Comparison of ENCODE assay signal across 1 cellular context in the genomic region with DNA sequence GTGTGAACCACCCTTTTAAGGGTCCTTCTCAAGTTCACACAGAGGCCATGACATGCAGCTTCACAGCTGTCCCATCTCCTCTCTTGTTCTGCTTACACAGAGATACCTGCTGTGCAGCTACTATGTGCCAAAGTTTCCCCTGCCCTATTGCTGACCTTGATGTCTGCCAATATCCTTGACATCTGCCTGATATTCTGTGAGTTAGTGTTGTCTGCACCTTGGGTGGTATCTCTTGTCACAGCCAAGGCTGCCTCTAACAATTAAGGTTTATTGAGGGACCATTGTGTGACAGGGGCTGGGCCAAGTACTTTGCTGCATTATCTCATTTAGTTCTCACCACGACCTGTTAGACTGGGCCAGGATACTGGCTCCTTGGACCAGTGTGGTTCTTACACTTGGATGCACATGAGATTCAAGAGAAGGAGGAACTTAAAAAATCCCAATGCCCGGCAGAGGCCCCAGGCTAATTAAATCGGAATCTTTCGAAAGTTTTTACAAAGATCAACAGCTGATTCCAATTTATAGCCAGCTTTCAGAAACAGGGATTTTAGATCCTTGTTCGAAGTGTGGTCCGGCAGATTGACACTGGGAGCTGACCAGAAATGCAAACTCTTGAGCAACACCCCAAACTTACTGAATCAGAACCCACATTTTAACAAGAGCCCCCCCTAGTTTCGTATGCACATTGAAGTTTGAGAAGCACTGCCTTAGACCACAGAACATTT.
TF ChIP-seq lines count a peak whose summit lies in the region.

No MANE protein-coding gene starts in this region.

TF ChIP-seq in GM23338, 12 proteins besides CTCF, POLR2A, EP300 and RAD21 (continued from another document):
- TF ChIP-seq, protein P1, sequence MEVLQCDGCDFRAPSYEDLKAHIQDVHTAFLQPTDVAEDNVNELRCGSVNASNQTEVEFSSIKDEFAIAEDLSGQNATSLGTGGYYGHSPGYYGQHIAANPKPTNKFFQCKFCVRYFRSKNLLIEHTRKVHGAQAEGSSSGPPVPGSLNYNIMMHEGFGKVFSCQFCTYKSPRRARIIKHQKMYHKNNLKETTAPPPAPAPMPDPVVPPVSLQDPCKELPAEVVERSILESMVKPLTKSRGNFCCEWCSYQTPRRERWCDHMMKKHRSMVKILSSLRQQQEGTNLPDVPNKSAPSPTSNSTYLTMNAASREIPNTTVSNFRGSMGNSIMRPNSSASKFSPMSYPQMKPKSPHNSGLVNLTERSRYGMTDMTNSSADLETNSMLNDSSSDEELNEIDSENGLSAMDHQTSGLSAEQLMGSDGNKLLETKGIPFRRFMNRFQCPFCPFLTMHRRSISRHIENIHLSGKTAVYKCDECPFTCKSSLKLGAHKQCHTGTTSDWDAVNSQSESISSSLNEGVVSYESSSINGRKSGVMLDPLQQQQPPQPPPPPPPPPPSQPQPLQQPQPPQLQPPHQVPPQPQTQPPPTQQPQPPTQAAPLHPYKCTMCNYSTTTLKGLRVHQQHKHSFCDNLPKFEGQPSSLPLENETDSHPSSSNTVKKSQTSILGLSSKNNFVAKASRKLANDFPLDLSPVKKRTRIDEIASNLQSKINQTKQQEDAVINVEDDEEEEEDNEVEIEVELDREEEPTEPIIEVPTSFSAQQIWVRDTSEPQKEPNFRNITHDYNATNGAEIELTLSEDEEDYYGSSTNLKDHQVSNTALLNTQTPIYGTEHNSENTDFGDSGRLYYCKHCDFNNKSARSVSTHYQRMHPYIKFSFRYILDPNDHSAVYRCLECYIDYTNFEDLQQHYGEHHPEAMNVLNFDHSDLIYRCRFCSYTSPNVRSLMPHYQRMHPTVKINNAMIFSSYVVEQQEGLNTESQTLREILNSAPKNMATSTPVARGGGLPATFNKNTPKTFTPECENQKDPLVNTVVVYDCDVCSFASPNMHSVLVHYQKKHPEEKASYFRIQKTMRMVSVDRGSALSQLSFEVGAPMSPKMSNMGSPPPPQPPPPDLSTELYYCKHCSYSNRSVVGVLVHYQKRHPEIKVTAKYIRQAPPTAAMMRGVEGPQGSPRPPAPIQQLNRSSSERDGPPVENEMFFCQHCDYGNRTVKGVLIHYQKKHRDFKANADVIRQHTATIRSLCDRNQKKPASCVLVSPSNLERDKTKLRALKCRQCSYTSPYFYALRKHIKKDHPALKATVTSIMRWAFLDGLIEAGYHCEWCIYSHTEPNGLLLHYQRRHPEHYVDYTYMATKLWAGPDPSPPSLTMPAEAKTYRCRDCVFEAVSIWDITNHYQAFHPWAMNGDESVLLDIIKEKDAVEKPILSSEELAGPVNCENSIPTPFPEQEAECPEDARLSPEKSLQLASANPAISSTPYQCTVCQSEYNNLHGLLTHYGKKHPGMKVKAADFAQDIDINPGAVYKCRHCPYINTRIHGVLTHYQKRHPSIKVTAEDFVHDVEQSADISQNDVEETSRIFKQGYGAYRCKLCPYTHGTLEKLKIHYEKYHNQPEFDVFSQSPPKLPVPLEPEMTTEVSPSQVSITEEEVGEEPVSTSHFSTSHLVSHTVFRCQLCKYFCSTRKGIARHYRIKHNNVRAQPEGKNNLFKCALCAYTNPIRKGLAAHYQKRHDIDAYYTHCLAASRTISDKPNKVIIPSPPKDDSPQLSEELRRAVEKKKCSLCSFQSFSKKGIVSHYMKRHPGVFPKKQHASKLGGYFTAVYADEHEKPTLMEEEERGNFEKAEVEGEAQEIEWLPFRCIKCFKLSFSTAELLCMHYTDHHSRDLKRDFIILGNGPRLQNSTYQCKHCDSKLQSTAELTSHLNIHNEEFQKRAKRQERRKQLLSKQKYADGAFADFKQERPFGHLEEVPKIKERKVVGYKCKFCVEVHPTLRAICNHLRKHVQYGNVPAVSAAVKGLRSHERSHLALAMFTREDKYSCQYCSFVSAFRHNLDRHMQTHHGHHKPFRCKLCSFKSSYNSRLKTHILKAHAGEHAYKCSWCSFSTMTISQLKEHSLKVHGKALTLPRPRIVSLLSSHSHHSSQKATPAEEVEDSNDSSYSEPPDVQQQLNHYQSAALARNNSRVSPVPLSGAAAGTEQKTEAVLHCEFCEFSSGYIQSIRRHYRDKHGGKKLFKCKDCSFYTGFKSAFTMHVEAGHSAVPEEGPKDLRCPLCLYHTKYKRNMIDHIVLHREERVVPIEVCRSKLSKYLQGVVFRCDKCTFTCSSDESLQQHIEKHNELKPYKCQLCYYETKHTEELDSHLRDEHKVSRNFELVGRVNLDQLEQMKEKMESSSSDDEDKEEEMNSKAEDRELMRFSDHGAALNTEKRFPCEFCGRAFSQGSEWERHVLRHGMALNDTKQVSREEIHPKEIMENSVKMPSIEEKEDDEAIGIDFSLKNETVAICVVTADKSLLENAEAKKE (CRISPR knock-in tag; IDR thresholded peaks at IDR 0.05): no peak
- TF ChIP-seq EZH2 (IDR thresholded peaks at IDR 0.05; ENCODE audit: low read depth, unreplicated experiment): no peak
- no peak for TF ChIP-seq POLR2AphosphoS5 (IDR thresholded peaks at IDR 0.05; ENCODE audit: low read depth)
- TF ChIP-seq, protein P2, sequence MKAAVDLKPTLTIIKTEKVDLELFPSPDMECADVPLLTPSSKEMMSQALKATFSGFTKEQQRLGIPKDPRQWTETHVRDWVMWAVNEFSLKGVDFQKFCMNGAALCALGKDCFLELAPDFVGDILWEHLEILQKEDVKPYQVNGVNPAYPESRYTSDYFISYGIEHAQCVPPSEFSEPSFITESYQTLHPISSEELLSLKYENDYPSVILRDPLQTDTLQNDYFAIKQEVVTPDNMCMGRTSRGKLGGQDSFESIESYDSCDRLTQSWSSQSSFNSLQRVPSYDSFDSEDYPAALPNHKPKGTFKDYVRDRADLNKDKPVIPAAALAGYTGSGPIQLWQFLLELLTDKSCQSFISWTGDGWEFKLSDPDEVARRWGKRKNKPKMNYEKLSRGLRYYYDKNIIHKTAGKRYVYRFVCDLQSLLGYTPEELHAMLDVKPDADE (IDR thresholded peaks at IDR 0.05): no peak
- no peak for TF ChIP-seq EZH2phosphoT487 (IDR thresholded peaks at IDR 0.05; ENCODE audit: unreplicated experiment)
- TF ChIP-seq STAT1 (IDR thresholded peaks at IDR 0.05; ENCODE audit: unreplicated experiment): no peak
- no peak for TF ChIP-seq NANOG (IDR thresholded peaks at IDR 0.05; ENCODE audit: borderline replicate concordance)
- TF ChIP-seq ZNF331 (CRISPR knock-in tag; IDR thresholded peaks at IDR 0.05; ENCODE audit: low read depth): no peak
- no peak for TF ChIP-seq ZNF114 (CRISPR knock-in tag; IDR thresholded peaks at IDR 0.05)
